Comparison of ENCODE assay signal across 1 cellular context in the genomic region with DNA sequence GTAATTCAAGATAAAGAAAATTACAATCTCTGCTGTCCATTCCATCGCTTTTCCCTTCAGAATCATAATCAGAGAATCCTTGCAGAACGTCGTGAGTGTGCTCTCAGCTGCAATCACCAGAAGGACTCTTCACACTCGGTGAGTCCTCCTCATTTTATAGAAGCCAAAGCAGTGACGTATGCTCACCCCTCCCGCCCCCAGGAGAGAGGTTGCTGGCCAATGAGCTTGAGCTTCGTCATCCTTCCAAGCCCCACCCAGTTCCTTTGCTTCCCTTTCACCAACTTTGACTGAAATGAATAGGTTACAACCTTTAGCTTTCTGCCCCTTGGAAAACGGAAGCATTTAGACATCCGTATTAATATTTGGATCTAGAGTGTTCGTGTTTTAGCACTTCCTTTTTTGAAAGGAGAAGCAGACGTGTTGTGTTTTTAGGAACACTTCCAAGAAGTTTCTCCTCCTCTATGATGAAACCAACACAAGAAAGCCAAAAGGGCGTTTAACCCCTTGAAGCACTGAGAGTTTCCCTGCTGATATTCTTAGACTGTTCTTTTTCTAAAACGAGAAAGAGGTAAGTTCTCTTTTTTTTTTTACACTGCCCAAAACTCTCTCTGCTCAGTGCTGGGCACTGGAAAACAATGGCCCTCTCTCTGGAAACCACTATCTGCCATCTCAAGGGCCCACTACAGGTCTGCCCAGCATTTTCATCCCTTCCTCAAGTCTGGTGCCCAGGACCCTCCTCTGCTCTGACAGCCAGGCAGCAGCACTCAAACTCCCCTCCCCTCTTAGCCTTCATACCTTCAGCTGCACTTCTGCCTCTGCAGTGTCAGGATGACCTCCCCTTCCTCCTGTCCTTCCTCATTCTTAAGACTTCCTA.
TF ChIP-seq lines count a peak whose summit lies in the region.

No MANE protein-coding gene starts in this region.

TF ChIP-seq in GM12878, 131 proteins besides CTCF, POLR2A, EP300 and RAD21 (continued from another document):
- TF ChIP-seq POLR2AphosphoS2 (IDR thresholded peaks at IDR 0.05; ENCODE audit: low read depth, low read length) (peak; percentile 50; the same call in 1 of the 2 replicates), POLR2AphosphoS5 (IDR thresholded peaks at IDR 0.05; ENCODE audit: low read length) (peak; percentile 99), SRF (IDR thresholded peaks at IDR 0.05; ENCODE audit: low read depth in 2 of 2, low read length in 2 of 2) (0 out of 4 replicates have a peak, but pooled peaks of 1 of the 2 experiments have one; percentile 2), JUND (IDR thresholded peaks at IDR 0.05; ENCODE audit: low read depth, low read length) (no peak), PML (IDR thresholded peaks at IDR 0.05; ENCODE audit: low read length) (peak; percentile 95), NFXL1 (IDR thresholded peaks at IDR 0.05; ENCODE audit: borderline replicate concordance) (no peak), BCL11A (IDR thresholded peaks at IDR 0.05; ENCODE audit: low read depth, low read length) (no peak), CBFB (IDR thresholded peaks at IDR 0.05; ENCODE audit: low read depth) (peak; percentile 46; the same call in 1 of the 2 replicates), ETV6 (conservative IDR thresholded peaks at IDR 0.05 in 1 of 2, IDR thresholded peaks at IDR 0.05 in 1 of 2; ENCODE audit: borderline replicate concordance in 1 of 2, low read depth in 1 of 2) (peak in 1 of 2 experiments; percentile 60; a peak in 1 of 4 replicates), FOXK2 (IDR thresholded peaks at IDR 0.05) (no peak)
- TF ChIP-seq, protein P1, sequence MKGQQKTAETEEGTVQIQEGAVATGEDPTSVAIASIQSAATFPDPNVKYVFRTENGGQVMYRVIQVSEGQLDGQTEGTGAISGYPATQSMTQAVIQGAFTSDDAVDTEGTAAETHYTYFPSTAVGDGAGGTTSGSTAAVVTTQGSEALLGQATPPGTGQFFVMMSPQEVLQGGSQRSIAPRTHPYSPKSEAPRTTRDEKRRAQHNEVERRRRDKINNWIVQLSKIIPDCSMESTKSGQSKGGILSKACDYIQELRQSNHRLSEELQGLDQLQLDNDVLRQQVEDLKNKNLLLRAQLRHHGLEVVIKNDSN (IDR thresholded peaks at IDR 0.05; ENCODE audit: borderline replicate concordance, extremely low read length, insufficient read depth, low read depth, low read length) = no peak
- TF ChIP-seq, protein P2, sequence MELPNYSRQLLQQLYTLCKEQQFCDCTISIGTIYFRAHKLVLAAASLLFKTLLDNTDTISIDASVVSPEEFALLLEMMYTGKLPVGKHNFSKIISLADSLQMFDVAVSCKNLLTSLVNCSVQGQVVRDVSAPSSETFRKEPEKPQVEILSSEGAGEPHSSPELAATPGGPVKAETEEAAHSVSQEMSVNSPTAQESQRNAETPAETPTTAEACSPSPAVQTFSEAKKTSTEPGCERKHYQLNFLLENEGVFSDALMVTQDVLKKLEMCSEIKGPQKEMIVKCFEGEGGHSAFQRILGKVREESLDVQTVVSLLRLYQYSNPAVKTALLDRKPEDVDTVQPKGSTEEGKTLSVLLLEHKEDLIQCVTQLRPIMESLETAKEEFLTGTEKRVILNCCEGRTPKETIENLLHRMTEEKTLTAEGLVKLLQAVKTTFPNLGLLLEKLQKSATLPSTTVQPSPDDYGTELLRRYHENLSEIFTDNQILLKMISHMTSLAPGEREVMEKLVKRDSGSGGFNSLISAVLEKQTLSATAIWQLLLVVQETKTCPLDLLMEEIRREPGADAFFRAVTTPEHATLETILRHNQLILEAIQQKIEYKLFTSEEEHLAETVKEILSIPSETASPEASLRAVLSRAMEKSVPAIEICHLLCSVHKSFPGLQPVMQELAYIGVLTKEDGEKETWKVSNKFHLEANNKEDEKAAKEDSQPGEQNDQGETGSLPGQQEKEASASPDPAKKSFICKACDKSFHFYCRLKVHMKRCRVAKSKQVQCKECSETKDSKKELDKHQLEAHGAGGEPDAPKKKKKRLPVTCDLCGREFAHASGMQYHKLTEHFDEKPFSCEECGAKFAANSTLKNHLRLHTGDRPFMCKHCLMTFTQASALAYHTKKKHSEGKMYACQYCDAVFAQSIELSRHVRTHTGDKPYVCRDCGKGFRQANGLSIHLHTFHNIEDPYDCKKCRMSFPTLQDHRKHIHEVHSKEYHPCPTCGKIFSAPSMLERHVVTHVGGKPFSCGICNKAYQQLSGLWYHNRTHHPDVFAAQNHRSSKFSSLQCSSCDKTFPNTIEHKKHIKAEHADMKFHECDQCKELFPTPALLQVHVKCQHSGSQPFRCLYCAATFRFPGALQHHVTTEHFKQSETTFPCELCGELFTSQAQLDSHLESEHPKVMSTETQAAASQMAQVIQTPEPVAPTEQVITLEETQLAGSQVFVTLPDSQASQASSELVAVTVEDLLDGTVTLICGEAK (IDR thresholded peaks at IDR 0.05; ENCODE audit: borderline replicate concordance) = no peak
TF ChIP-seq in GM12878: peak in this region for 23.
